In the genomic region with DNA sequence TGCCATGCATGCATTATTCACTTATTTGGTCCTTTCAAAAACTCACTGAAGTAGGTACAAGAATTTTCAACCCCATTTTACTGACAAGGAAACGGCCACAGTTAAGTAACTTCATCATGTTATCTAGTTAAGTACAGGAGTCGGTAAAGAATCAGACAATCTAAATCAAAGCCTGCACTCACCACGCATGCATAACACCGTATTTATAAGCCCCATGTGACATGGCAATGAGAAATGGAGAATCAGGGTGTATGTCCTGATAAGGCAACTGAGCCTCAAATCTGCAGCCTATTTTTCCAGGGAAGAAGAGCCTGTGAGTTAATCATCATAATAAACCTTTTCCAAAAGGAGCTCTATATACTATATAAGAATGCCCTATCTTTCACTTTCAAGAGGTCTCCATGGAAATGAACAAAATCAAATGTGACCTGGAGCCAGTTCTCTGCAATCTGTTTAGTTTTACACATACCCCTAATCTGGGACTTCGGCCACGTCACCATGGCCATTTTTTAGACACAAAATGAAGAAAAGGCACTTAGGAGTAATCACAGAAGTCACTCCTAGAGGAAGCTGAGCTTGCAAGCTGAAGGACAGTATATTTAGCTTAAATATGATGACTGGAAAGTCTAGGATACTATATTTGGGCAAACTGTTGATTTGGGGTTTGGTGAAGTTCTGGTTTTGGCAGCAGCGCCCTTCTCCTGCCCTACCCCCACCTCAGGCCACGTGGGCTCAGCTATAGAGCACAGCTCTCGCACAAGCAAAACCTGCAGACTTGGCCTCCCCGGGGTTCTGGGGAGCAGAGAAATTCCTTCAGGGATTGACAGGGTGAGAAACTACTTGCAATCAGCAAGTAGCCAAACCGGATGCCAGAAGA, we compare ENCODE assay signal across 2 cellular contexts.
TF ChIP-seq lines count a peak whose summit lies in the region.

No MANE protein-coding gene starts in this region.

TF ChIP-seq in K562, 482 proteins besides CTCF, POLR2A, EP300 and RAD21 (continued from another document):
- TF ChIP-seq, protein P1, sequence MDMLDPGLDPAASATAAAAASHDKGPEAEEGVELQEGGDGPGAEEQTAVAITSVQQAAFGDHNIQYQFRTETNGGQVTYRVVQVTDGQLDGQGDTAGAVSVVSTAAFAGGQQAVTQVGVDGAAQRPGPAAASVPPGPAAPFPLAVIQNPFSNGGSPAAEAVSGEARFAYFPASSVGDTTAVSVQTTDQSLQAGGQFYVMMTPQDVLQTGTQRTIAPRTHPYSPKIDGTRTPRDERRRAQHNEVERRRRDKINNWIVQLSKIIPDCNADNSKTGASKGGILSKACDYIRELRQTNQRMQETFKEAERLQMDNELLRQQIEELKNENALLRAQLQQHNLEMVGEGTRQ (CRISPR knock-in tag; IDR thresholded peaks at IDR 0.05), result peak; percentile 26; the same call in 1 of the 2 replicates

TF ChIP-seq in GM12891, 5 proteins besides CTCF, POLR2A, EP300 and RAD21 (continued from another document):
- TF ChIP-seq SPI1 (IDR thresholded peaks at IDR 0.05; ENCODE audit: low read depth, low read length), result no peak
